In the genomic region with DNA sequence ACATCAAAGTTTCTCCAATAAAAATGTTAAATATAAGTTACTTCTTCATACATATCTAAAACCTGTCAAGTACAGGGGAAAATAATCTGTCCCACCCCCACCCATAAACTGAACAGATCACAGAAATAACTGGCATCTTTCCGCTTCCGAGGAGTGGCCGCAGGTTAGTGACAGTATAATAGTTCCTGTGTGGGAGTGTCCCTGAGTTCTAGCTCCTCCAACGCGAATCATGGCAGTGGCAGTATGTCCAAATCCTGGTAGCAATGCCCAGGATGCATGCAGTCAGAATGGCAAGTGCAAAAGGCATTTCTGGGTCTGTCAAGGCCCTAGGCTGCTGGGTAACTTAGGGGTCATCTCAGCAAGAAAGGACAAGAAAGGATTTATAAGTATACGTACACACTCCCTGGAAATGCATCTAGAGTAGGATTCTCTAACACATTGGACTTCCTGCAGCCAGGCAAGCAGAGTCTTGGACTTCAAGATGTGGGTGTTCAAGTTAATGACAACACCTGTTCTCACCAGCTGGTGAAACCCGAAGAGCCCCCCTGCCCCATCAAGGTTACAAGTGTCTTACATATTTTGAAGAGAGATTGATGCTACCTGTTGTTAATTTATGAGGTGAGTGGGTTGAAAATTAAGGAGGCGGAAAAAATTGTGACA, we compare ENCODE assay signal across 1 cellular context.
TF ChIP-seq lines count a peak whose summit lies in the region.

No MANE protein-coding gene starts in this region.

TF ChIP-seq in IMR-90, 13 proteins besides CTCF, POLR2A, EP300 and RAD21 (continued from another document):
- TF ChIP-seq NFE2L2 (IDR thresholded peaks at IDR 0.05; ENCODE audit: low read depth, low read length): no peak
- TF ChIP-seq, protein P1, sequence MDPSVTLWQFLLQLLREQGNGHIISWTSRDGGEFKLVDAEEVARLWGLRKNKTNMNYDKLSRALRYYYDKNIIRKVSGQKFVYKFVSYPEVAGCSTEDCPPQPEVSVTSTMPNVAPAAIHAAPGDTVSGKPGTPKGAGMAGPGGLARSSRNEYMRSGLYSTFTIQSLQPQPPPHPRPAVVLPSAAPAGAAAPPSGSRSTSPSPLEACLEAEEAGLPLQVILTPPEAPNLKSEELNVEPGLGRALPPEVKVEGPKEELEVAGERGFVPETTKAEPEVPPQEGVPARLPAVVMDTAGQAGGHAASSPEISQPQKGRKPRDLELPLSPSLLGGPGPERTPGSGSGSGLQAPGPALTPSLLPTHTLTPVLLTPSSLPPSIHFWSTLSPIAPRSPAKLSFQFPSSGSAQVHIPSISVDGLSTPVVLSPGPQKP (IDR thresholded peaks at IDR 0.05; ENCODE audit: borderline replicate concordance, low read depth, low read length): no peak
- TF ChIP-seq CHD1 (IDR thresholded peaks at IDR 0.05; ENCODE audit: low read depth, low read length): no peak
- no peak for TF ChIP-seq BHLHE40 (IDR thresholded peaks at IDR 0.05; ENCODE audit: low read depth, low read length)
- no peak for TF ChIP-seq MXI1 (IDR thresholded peaks at IDR 0.05; ENCODE audit: borderline replicate concordance, low read depth, low read length)
- TF ChIP-seq RFX5 (IDR thresholded peaks at IDR 0.05; ENCODE audit: low read depth, low read length): no peak
- TF ChIP-seq, protein P2, sequence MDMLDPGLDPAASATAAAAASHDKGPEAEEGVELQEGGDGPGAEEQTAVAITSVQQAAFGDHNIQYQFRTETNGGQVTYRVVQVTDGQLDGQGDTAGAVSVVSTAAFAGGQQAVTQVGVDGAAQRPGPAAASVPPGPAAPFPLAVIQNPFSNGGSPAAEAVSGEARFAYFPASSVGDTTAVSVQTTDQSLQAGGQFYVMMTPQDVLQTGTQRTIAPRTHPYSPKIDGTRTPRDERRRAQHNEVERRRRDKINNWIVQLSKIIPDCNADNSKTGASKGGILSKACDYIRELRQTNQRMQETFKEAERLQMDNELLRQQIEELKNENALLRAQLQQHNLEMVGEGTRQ (IDR thresholded peaks at IDR 0.05; ENCODE audit: low read depth, low read length): no peak
- TF ChIP-seq FOS (IDR thresholded peaks at IDR 0.05; ENCODE audit: low read depth, low read length): no peak
- no peak for TF ChIP-seq CEBPB (IDR thresholded peaks at IDR 0.05; ENCODE audit: low read depth, low read length)
